1 cellular context compared by ENCODE assay signal in genomic region chr14:33916663-33917565, GRCh38.
TF ChIP-seq lines count a peak whose summit lies in the region.

No MANE protein-coding gene starts in this region.

TF ChIP-seq in K562, 482 proteins besides CTCF, POLR2A, EP300 and RAD21 (continued from another document and continues in another):
- no peak for TF ChIP-seq FOXP4 (CRISPR knock-in tag; IDR thresholded peaks at IDR 0.05; ENCODE audit: borderline replicate concordance)
- TF ChIP-seq HNRNPH1 (optimal IDR thresholded peaks at IDR 0.05; ENCODE audit: low read depth, low read length) = no peak
- no peak for TF ChIP-seq SNAPC5 (CRISPR knock-in tag; IDR thresholded peaks at IDR 0.05)
- TF ChIP-seq ELF4 (CRISPR knock-in tag; IDR thresholded peaks at IDR 0.05) = peak; percentile 72; the same call in 1 of the 2 replicates
- no peak for TF ChIP-seq GTF2B (IDR thresholded peaks at IDR 0.05; ENCODE audit: extremely low read depth, insufficient read length)
- 0 out of 2 replicates have a peak, but pooled peaks have one; percentile 40 for TF ChIP-seq MBD2 (IDR thresholded peaks at IDR 0.05; ENCODE audit: borderline replicate concordance, low read depth)
- no peak for TF ChIP-seq ZNF830 (CRISPR knock-in tag; IDR thresholded peaks at IDR 0.05)
- no peak for TF ChIP-seq ILF3 (IDR thresholded peaks at IDR 0.05; ENCODE audit: borderline replicate concordance)
- no peak for TF ChIP-seq SETDB1 (IDR thresholded peaks at IDR 0.05; ENCODE audit: low read length)
- no peak for TF ChIP-seq ZNF445 (CRISPR knock-in tag; IDR thresholded peaks at IDR 0.05; ENCODE audit: low read depth)
- TF ChIP-seq ZBTB40 (IDR thresholded peaks at IDR 0.05) = no peak
- TF ChIP-seq ZBTB40 (CRISPR knock-in tag; IDR thresholded peaks at IDR 0.05) = no peak
- no peak for TF ChIP-seq E2F1 (CRISPR knock-in tag; IDR thresholded peaks at IDR 0.05)
- no peak for TF ChIP-seq ZBTB49 (CRISPR knock-in tag; IDR thresholded peaks at IDR 0.05; ENCODE audit: borderline replicate concordance)
- no peak for TF ChIP-seq FOXK1 (CRISPR knock-in tag; IDR thresholded peaks at IDR 0.05; ENCODE audit: borderline replicate concordance)
- no peak for TF ChIP-seq ZNF717 (CRISPR knock-in tag; IDR thresholded peaks at IDR 0.05)
- TF ChIP-seq ARHGAP35 (IDR thresholded peaks at IDR 0.05; ENCODE audit: partially characterized antibody) = no peak
- no peak for TF ChIP-seq ZNF561 (CRISPR knock-in tag; conservative IDR thresholded peaks at IDR 0.05)
- TF ChIP-seq MEF2D (tag; conservative IDR thresholded peaks at IDR 0.05; ENCODE audit: low read depth) = peak; percentile 97
- TF ChIP-seq JUN (IDR thresholded peaks at IDR 0.05; ENCODE audit: borderline replicate concordance, low read depth, low read length) = no peak
- no peak for TF ChIP-seq JUN (CRISPR knock-in tag; IDR thresholded peaks at IDR 0.05; ENCODE audit: borderline replicate concordance)
- no peak for TF ChIP-seq NCOA4 (IDR thresholded peaks at IDR 0.05; ENCODE audit: partially characterized antibody)
- no peak for TF ChIP-seq ARID3A (IDR thresholded peaks at IDR 0.05; ENCODE audit: borderline replicate concordance, low read depth, low read length)
- no peak for TF ChIP-seq ZNF512 (tag; IDR thresholded peaks at IDR 0.05)
- TF ChIP-seq SRSF1 (IDR thresholded peaks at IDR 0.05; ENCODE audit: low read depth, low read length) = no peak
- no peak for TF ChIP-seq GTF2F1 (IDR thresholded peaks at IDR 0.05; ENCODE audit: low read depth, low read length)
- no peak for TF ChIP-seq MCM5 (IDR thresholded peaks at IDR 0.05; ENCODE audit: low read depth)
- TF ChIP-seq GATAD2A (IDR thresholded peaks at IDR 0.05) = no peak
- TF ChIP-seq BDP1 (IDR thresholded peaks at IDR 0.05; ENCODE audit: insufficient read depth, insufficient read length) = no peak
- no peak for TF ChIP-seq TCF7L2 (IDR thresholded peaks at IDR 0.05; ENCODE audit: low read depth, low read length)
- no peak for TF ChIP-seq ARID2 (IDR thresholded peaks at IDR 0.05)
- TF ChIP-seq GTF3C2 (IDR thresholded peaks at IDR 0.05; ENCODE audit: borderline replicate concordance, extremely low read depth, insufficient read length) = no peak
- no peak for TF ChIP-seq FUS (optimal IDR thresholded peaks at IDR 0.05; ENCODE audit: low read depth, low read length)
- TF ChIP-seq RBM39 (optimal IDR thresholded peaks at IDR 0.05; ENCODE audit: low read depth, low read length) = no peak
- no peak for TF ChIP-seq PHTF2 (CRISPR knock-in tag; IDR thresholded peaks at IDR 0.05)
- TF ChIP-seq EGR1 (conservative IDR thresholded peaks at IDR 0.05) = no peak
- no peak for TF ChIP-seq PPARD (CRISPR knock-in tag; IDR thresholded peaks at IDR 0.05)
- no peak for TF ChIP-seq MECOM (CRISPR knock-in tag; IDR thresholded peaks at IDR 0.05)
- TF ChIP-seq HNRNPUL1 (IDR thresholded peaks at IDR 0.05; ENCODE audit: low read length) = no peak
- no peak; the same call in 1 of the 2 replicates for TF ChIP-seq NR2C1 (IDR thresholded peaks at IDR 0.05)
- TF ChIP-seq NR2C1 (tag; IDR thresholded peaks at IDR 0.05) = peak; percentile 37; the same call in 1 of the 2 replicates
